Comparison of ENCODE assay signal across 27 cellular contexts in the genomic region with DNA sequence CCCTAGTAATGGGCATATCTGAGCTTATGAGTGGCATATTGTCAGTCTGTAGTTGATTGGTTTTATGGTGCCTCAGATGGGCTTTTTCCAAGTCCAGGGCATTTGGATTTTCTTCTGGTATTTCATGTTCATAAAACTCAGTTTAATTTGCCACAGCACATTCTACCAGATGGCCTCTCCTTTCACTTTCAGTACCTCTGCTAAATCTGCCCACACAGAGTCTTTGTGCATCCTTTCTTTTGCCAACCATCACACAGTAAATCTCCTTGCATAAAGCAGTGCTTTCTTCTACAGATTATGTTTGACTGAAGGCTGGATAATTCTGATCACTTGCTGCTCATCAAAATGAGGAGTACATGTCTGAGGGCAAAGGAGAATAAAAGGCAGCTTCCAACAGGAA.
"Had no signal": no experiment of that assay in that cellular context is flagged by ENCODE, and none has a peak within 500 bp of the region (broad histone marks: within the 10 kb centered on the region; RNA-seq: fewer than 3 reads in every experiment).

No MANE protein-coding gene starts in this region.

- H3K4me1 Mint-ChIP-seq: stimulated activated naive B cell treated with anti-CD40 and anti-IgM and Interleukin-4, amounts not matched to agents 10 μg/mL and 1 μg/mL and 100 μg/mL, for 72 hours had no signal

- H3K27ac ChIP-seq: neural progenitor cell, ovary, parathyroid adenoma, psoas muscle, right lobe of liver, sigmoid colon, stomach, thoracic aorta, thyroid gland, tibial nerve, upper lobe of left lung, vagina had no signal

- H3K9me3 Mint-ChIP-seq: stimulated activated naive CD8-positive, alpha-beta T cell treated with anti-CD3 and anti-CD28 coated beads, Interleukin-15, Interleukin-2, amounts not matched to agents 100 ng/mL and 50 ng/mL, for 24 hours had no signal

- H3K36me3 ChIP-seq: neural progenitor cell, ovary, right lobe of liver, sigmoid colon, stomach, thoracic aorta, thyroid gland, tibial nerve, upper lobe of left lung, vagina had no signal

- H3K4me1 ChIP-seq: parathyroid adenoma, psoas muscle, right lobe of liver, sigmoid colon, stomach, thyroid gland, tibial nerve, upper lobe of left lung, vagina had no signal

- H3K27me3 ChIP-seq: neural progenitor cell, ovary, right lobe of liver, sigmoid colon, thyroid gland, upper lobe of left lung, vagina had no signal

- H3K27ac Mint-ChIP-seq: nephron; neural progenitor cell; progenitor cell of endocrine pancreas; stimulated activated effector memory CD8-positive, alpha-beta T cell treated with anti-CD3 and anti-CD28 coated beads, Interleukin-12 subunit alpha, Interleukin-12 subunit beta, amount 100 ng/mL, for 72 hours; stimulated activated naive B cell treated with anti-CD40 and anti-IgM and Interleukin-4, amounts not matched to agents 10 μg/mL and 1 μg/mL and 100 μg/mL, for 72 hours; stimulated activated naive CD8-positive, alpha-beta T cell treated with anti-CD3 and anti-CD28 coated beads, Interleukin-15, Interleukin-2, amounts not matched to agents 100 ng/mL and 50 ng/mL, for 24 hours had no signal

- H3K36me3 Mint-ChIP-seq: stimulated activated effector memory CD8-positive, alpha-beta T cell treated with anti-CD3 and anti-CD28 coated beads, Interleukin-12 subunit alpha, Interleukin-12 subunit beta, amount 100 ng/mL, for 72 hours; stimulated activated naive B cell treated with anti-CD40 and anti-IgM and Interleukin-4, amounts not matched to agents 10 μg/mL and 1 μg/mL and 100 μg/mL, for 72 hours had no signal

- H3K4me3 ChIP-seq: neural progenitor cell, ovary, psoas muscle, right lobe of liver, sigmoid colon, stomach, thoracic aorta, thyroid gland, tibial nerve, upper lobe of left lung, vagina had no signal

- H3K9ac ChIP-seq: neural progenitor cell, parathyroid adenoma had no signal

- DNase-seq: occipital lobe; ovary; posterior cingulate gyrus; psoas muscle; right cardiac atrium; right lobe of liver; sigmoid colon; small intestine; stimulated activated CD4-positive, alpha-beta T cell treated with anti-CD3 and anti-CD28 coated beads, Interleukin-15, amount 100 ng/mL, for 24 hours; stimulated activated CD4-positive, alpha-beta T cell treated with anti-CD3 and anti-CD28 coated beads, Interleukin-2, amount 100 ng/mL, for 24 hours; stimulated activated CD4-positive, alpha-beta T cell treated with anti-CD3 and anti-CD28 coated beads, Interleukin-2, amount 100 ng/mL, for 48 hours; stimulated activated CD4-positive, alpha-beta T cell treated with anti-CD3 and anti-CD28 coated beads, Interleukin-4, amount 100 ng/mL, for 24 hours; stimulated activated naive B cell treated with anti-CD40 and anti-IgM and Interleukin-4, amounts not matched to agents 10 μg/mL and 1 μg/mL and 100 μg/mL, for 72 hours; stimulated activated naive CD4-positive, alpha-beta T cell treated with Interleukin-2 at 50 U/mL for 16 hours; stomach; thyroid gland; trophoblast cell; upper lobe of left lung had no signal

- H3K4me3 Mint-ChIP-seq: nephron; neural progenitor cell; stimulated activated effector memory CD8-positive, alpha-beta T cell treated with anti-CD3 and anti-CD28 coated beads, Interleukin-12 subunit alpha, Interleukin-12 subunit beta, amount 100 ng/mL, for 72 hours; stimulated activated naive B cell treated with anti-CD40 and anti-IgM and Interleukin-4, amounts not matched to agents 10 μg/mL and 1 μg/mL and 100 μg/mL, for 72 hours; stimulated activated naive CD8-positive, alpha-beta T cell treated with anti-CD3 and anti-CD28 coated beads, Interleukin-15, Interleukin-2, amounts not matched to agents 100 ng/mL and 50 ng/mL, for 24 hours had no signal

- H2AFZ ChIP-seq: neural progenitor cell, parathyroid adenoma had no signal

- H3K27me3 Mint-ChIP-seq: progenitor cell of endocrine pancreas; stimulated activated naive CD8-positive, alpha-beta T cell treated with anti-CD3 and anti-CD28 coated beads, Interleukin-15, Interleukin-2, amounts not matched to agents 100 ng/mL and 50 ng/mL, for 24 hours had no signal

- H3K4me2 ChIP-seq: neural progenitor cell had no signal

- H3K9me3 ChIP-seq: ovary, psoas muscle, right lobe of liver, sigmoid colon, thoracic aorta, thyroid gland, tibial nerve, upper lobe of left lung, vagina had no signal
